In genomic region chr2:16153754-16154035, GRCh38 we compare ENCODE assay signal across 9 cellular contexts.
"Had no signal": no experiment of that assay in that cellular context is flagged by ENCODE, and none has a peak within 500 bp of the region (broad histone marks: within the 10 kb centered on the region; RNA-seq: fewer than 3 reads in every experiment).

No MANE protein-coding gene starts in this region.

- H3K36me3 ChIP-seq: HAP-1 had no signal

- H3K4me1 Mint-ChIP-seq: GM23338 had no signal

- H3K4me3 Mint-ChIP-seq: GM23338, H9, HFFc6 had no signal

- H3K9me3 ChIP-seq: HAP-1 had no signal

- DNase-seq: GM23248, GOT3, H7, H9, HCEC 1CT, HFFc6 had no signal

- H3K4me2 ChIP-seq: GM23338 had no signal

- ATAC-seq: GM23338, HCT116 had no signal

- H3K4me1 ChIP-seq: HAP-1 had no signal

- H3K9me3 Mint-ChIP-seq: GM23338 had no signal

- H3K27ac ChIP-seq: GM23248 had no signal

- H3K9ac ChIP-seq: GM23248 had no signal

- H2AFZ ChIP-seq: GM23248, GM23338 had no signal

- H3K4me3 ChIP-seq: GM23248, GM23338, HAP-1 had no signal

- H3K27ac Mint-ChIP-seq: GM23338, H9, HFFc6 had no signal
